Comparison of ENCODE assay signal across 18 cellular contexts in genomic region chr2:56288863-56289580, GRCh38.
DNase-seq lines count a peak whose midpoint lies in the region; ATAC-seq and TF ChIP-seq lines count a peak whose summit lies in the region.
"Had no signal": no experiment of that assay in that cellular context is flagged by ENCODE, and none has a peak within 500 bp of the region (broad histone marks: within the 10 kb centered on the region; RNA-seq: fewer than 3 reads in every experiment).

No MANE protein-coding gene starts in this region.

- peak; percentile 17 for TF ChIP-seq CTCF in fibroblast of villous mesenchyme (IDR thresholded peaks at IDR 0.05; ENCODE audit: insufficient read depth, low read depth, low read length)

- no peak overlapping the region for H3K27ac Mint-ChIP-seq in naive thymus-derived CD8-positive, alpha-beta T cell
- H3K27ac Mint-ChIP-seq: activated CD4-positive, alpha-beta T cell treated with anti-CD3 and anti-CD28 coated beads for 36 hours; activated naive CD8-positive, alpha-beta T cell treated with anti-CD3 and anti-CD28 coated beads, Interleukin-2, amount 50 U/mL, for 24 hours; IgD-negative memory B cell had no signal

- ATAC-seq in left ventricle myocardium superior (peak; percentile 45), left cardiac atrium (no peak), GM18870 (IDR thresholded peaks at IDR 0.05; ENCODE audit: unreplicated experiment) (no peak)
- no peak for ATAC-seq in naive thymus-derived CD8-positive, alpha-beta T cell
- ATAC-seq: activated CD4-positive, alpha-beta T cell treated with anti-CD3 and anti-CD28 coated beads for 36 hours; activated naive CD8-positive, alpha-beta T cell treated with anti-CD3 and anti-CD28 coated beads, Interleukin-2, amount 50 U/mL, for 24 hours; right cardiac atrium; stimulated activated naive CD8-positive, alpha-beta T cell treated with anti-CD3 and anti-CD28 coated beads, Interleukin-15, Interleukin-2, amounts not matched to agents 100 U/mL and 50 U/mL, for 24 hours had no signal

- H3K4me3 ChIP-seq in fibroblast of villous mesenchyme (ENCODE audit: low read depth, low read length), result no peak overlapping the region
- H3K4me3 ChIP-seq: colonic mucosa had no signal

- no peak for DNase-seq in left ventricle myocardium superior
- no peak for DNase-seq in left cardiac atrium
- DNase-seq in NCI-H226, result peak; percentile 8
- DNase-seq in fibroblast of villous mesenchyme (ENCODE audit: low read depth), result no peak
- no peak for DNase-seq in naive thymus-derived CD8-positive, alpha-beta T cell
- DNase-seq in activated CD4-positive, alpha-beta T cell treated with anti-CD3 and anti-CD28 coated beads, Interleukin-2, amount 50 U/mL, for 48 hours, result no peak
- no peak for DNase-seq in stimulated activated CD4-positive, alpha-beta T cell treated with anti-CD3 and anti-CD28 coated beads, Interleukin-4, amount 100 ng/mL, for 24 hours
- DNase-seq: activated CD4-positive, alpha-beta T cell treated with anti-CD3 and anti-CD28 coated beads for 36 hours; activated naive CD8-positive, alpha-beta T cell treated with anti-CD3 and anti-CD28 coated beads, Interleukin-2, amount 50 U/mL, for 24 hours; activated T-cell treated with anti-CD3 and anti-CD28 coated beads, Interleukin-2, amount 50 U/mL, for 1 hour; BE2C; colonic mucosa; GDM1; NCI-H187 treated with DMSO at 0.1 percent for 48 hours; right cardiac atrium; stimulated activated naive CD8-positive, alpha-beta T cell treated with anti-CD3 and anti-CD28 coated beads, Interleukin-15, Interleukin-2, amounts not matched to agents 100 U/mL and 50 U/mL, for 24 hours had no signal

- intact Hi-C loops in left ventricle myocardium superior (cut with micrococcal nuclease) (no loop called here), left cardiac atrium (cut with DNase I) (loop anchor here in 1 of 2 donors (2.0 to 10.0 kb wide), 2 partner anchors 460 to 1206 kb away; no protein-coding TSS in a partner anchor)

- POLR2A ChIA-PET in naive thymus-derived CD8-positive, alpha-beta T cell (lab: Charles Lee), result no interaction called here

- peaks cover 3 to 24% (median 11%) of the 10 kb centered on the region in 9 donors for H3K9me3 Mint-ChIP-seq in naive thymus-derived CD8-positive, alpha-beta T cell

- no peaks in the 10 kb centered on the region for H3K4me1 Mint-ChIP-seq in naive thymus-derived CD8-positive, alpha-beta T cell
- H3K4me1 Mint-ChIP-seq: activated CD4-positive, alpha-beta T cell treated with anti-CD3 and anti-CD28 coated beads for 36 hours; activated naive CD8-positive, alpha-beta T cell treated with anti-CD3 and anti-CD28 coated beads, Interleukin-2, amount 50 U/mL, for 24 hours; IgD-negative memory B cell had no signal

- H3K36me3 Mint-ChIP-seq in naive thymus-derived CD8-positive, alpha-beta T cell, result peaks cover 0 to 7% (median 0%) of the 10 kb centered on the region in 3 donors

- peaks cover 0 to 2% (median 0%) of the 10 kb centered on the region in 5 donors for H3K27me3 Mint-ChIP-seq in naive thymus-derived CD8-positive, alpha-beta T cell
- H3K27me3 Mint-ChIP-seq: activated CD4-positive, alpha-beta T cell treated with anti-CD3 and anti-CD28 coated beads for 36 hours; IgD-negative memory B cell had no signal

- H3K4me3 Mint-ChIP-seq in naive thymus-derived CD8-positive, alpha-beta T cell, result no peak overlapping the region
- H3K4me3 Mint-ChIP-seq: activated CD4-positive, alpha-beta T cell treated with anti-CD3 and anti-CD28 coated beads for 36 hours; activated naive CD8-positive, alpha-beta T cell treated with anti-CD3 and anti-CD28 coated beads, Interleukin-2, amount 50 U/mL, for 24 hours; IgD-negative memory B cell had no signal
